33 cellular contexts compared by ENCODE assay signal in the genomic region with DNA sequence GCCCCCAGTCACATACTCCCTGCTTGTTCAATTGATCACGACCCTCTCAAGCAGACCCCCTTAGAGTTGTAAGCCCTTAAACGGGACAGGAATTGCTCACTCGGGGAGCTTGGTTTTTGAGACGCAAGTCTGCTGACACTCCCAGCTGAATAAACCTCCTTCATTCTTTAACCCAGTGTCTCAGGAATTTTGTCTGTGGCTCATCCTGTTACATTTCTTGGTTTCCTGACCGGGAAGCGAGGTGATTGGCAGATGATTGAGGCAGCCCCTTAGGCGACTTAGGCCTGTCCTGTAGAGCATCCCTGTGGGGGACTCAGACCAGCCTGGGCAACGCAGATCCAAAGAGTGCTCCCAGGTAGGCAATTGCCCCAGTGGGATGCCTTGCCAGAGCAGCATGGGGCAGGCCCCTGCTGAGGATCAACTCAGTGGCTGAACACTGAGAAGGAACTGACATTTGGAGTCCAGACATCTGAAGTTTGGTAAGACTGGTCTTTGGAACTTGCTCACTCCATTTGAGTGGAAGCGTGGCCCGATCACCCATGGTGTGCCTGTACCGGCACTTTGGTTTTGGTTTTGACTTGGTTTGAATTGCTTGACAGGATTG. TPM values are rescaled to one million over a fixed set of nuclear protein-coding genes. Genes with fewer than 3 reads are reported as not detected.
"Had no signal": no experiment of that assay in that cellular context is flagged by ENCODE, and none has a peak within 500 bp of the region (broad histone marks: within the 10 kb centered on the region; RNA-seq: fewer than 3 reads in every experiment).

No MANE protein-coding gene starts in this region.

- H3K36me3 ChIP-seq: esophagus squamous epithelium, lower lobe of right lung, neutrophil, right lobe of liver, suprapubic skin, transverse colon, vagina had no signal

- H3K9me3 ChIP-seq: esophagus squamous epithelium, lower lobe of right lung, mucosa of descending colon, neutrophil, right lobe of liver, suprapubic skin, transverse colon, vagina had no signal

- H3K9me3 Mint-ChIP-seq: immature natural killer cell; natural killer cell treated with Interleukin-12 subunit alpha and Interleukin-12 subunit beta and Interleukin-15 and Interleukin-18, amount 100 ng/mL, for 72 hours had no signal

- H3K4me1 ChIP-seq: esophagus squamous epithelium, lower lobe of right lung, parathyroid adenoma, right lobe of liver, suprapubic skin, transverse colon, vagina had no signal

- H3K27me3 ChIP-seq: esophagus squamous epithelium, neutrophil, right lobe of liver, suprapubic skin, transverse colon, vagina had no signal

- H3K27me3 Mint-ChIP-seq: progenitor cell of endocrine pancreas had no signal

- H3K27ac ChIP-seq: esophagus squamous epithelium, lower lobe of right lung, neutrophil, parathyroid adenoma, right lobe of liver, suprapubic skin, transverse colon, vagina had no signal

- H3K36me3 Mint-ChIP-seq: immature natural killer cell; natural killer cell treated with Interleukin-12 subunit alpha and Interleukin-12 subunit beta and Interleukin-15 and Interleukin-18, amount 100 ng/mL, for 72 hours had no signal

- H3K4me1 Mint-ChIP-seq: immature natural killer cell; neural crest cell; stimulated activated naive CD8-positive, alpha-beta T cell treated with anti-CD3 and anti-CD28 coated beads, Interleukin-15, amount 100 ng/mL, for 72 hours had no signal

- H3K4me3 ChIP-seq: esophagus squamous epithelium, lower lobe of right lung, mucosa of descending colon, right lobe of liver, smooth muscle cell, suprapubic skin, transverse colon, vagina had no signal

- H3K4me3 Mint-ChIP-seq: immature natural killer cell; mesothelial cell of epicardium; naive B cell; natural killer cell treated with Interleukin-12 subunit alpha and Interleukin-12 subunit beta and Interleukin-15 and Interleukin-18, amount 100 ng/mL, for 72 hours; neural crest cell; stimulated activated naive CD8-positive, alpha-beta T cell treated with anti-CD3 and anti-CD28 coated beads, Interleukin-15, amount 100 ng/mL, for 72 hours had no signal

- ATAC-seq: left ventricle myocardium superior; lower lobe of right lung; mucosa of descending colon; natural killer cell treated with Interleukin-12 subunit alpha and Interleukin-12 subunit beta and Interleukin-15 and Interleukin-18, amount 100 ng/mL, for 72 hours; right lobe of liver; stimulated activated naive CD8-positive, alpha-beta T cell treated with anti-CD3 and anti-CD28 coated beads, Interleukin-15, amount 100 ng/mL, for 72 hours had no signal

- H3K27ac Mint-ChIP-seq: immature natural killer cell; mesothelial cell of epicardium; natural killer cell treated with Interleukin-12 subunit alpha and Interleukin-12 subunit beta and Interleukin-15 and Interleukin-18, amount 100 ng/mL, for 72 hours; progenitor cell of endocrine pancreas had no signal

- DNase-seq: cortex of kidney; effector CD4-positive, alpha-beta T cell; esophagus squamous epithelium; hypothalamus; immature natural killer cell; left ventricle myocardium superior; lower lobe of right lung; mucosa of descending colon; naive B cell; right lobe of liver; stimulated activated CD4-positive, alpha-beta T cell treated with anti-CD3 and anti-CD28 coated beads, Interleukin-12 subunit alpha, Interleukin-12 subunit beta, amount 100 ng/mL, for 4 hours; stimulated activated CD4-positive, alpha-beta T cell treated with anti-CD3 and anti-CD28 coated beads, Interleukin-1b, Interleukin-23, amount 100 ng/mL, for 48 hours; stimulated activated CD4-positive, alpha-beta T cell treated with anti-CD3 and anti-CD28 coated beads, Interleukin-4, amount 100 ng/mL, for 1 hour; stimulated activated CD8-positive, alpha-beta memory T cell treated with anti-CD3 and anti-CD28 coated beads, Interleukin-4, amount 100 ng/mL, for 48 hours; stimulated activated naive CD4-positive, alpha-beta T cell; stimulated activated naive CD8-positive, alpha-beta T cell treated with anti-CD3 and anti-CD28 coated beads, Interleukin-15, amount 100 ng/mL, for 72 hours; transverse colon had no signal

RNA-seq across cellular contexts. Expression of gene OR2AT4, which starts 56.4 kb away (rescaled TPM):
- total RNA-seq: dermis microvascular lymphatic vessel endothelial cell; endothelial cell of umbilical vein; epithelial cell of proximal tubule; esophagus squamous epithelium; frontal cortex; left ventricle myocardium superior; lower lobe of right lung; mesothelial cell of epicardium; mucosa of descending colon; natural killer cell treated with Interleukin-12 subunit alpha and Interleukin-12 subunit beta and Interleukin-15 and Interleukin-18, amount 100 ng/mL, for 72 hours; neural crest cell; omental fat pad; progenitor cell of endocrine pancreas; right lobe of liver; smooth muscle cell; suprapubic skin; transverse colon; ureter; vagina had no signal
- polyA plus RNA-seq: endothelial cell of umbilical vein, immature natural killer cell, keratinocyte, smooth muscle cell had no signal
